Comparison of ENCODE assay signal across 15 cellular contexts in the genomic region with DNA sequence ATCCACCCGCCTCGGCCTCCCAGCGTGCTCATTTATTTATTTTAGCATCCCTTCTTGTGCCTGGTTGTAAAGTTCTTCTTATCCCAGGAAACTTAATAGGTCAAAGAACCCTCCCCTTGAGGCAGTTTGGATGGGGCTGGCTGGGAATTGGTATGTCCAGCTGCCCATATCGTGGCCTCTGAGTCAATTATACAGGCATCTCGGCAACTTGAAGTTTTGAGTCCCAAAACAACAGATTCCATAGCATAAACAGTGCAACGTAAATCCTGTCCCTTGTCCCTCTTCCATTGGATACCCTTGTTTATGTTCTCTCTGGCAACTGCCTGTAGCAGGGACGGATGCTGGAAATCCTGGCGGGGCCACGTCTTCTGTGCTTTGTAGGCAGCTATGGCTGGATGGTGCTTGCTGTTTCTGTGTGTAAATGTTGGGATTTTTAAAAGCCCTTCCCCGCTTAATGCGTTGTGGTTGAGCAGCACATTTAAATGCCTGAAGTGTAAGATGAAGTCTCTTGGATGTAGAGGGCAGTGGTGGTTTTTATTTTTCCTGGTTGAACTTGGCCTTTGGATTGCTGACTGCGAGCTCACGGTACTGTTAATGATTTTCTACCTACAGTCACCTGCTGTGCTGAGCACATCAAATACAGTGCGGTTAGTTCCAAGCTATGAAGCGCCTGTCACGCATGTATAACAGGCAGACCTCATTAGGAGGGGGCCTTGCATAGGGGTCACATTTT.
A peak's percentile ranks its signal among the peaks of the same experiment; 100 is the strongest.
DNase-seq lines count a peak whose midpoint lies in the region; ATAC-seq and TF ChIP-seq lines count a peak whose summit lies in the region.
"Had no signal": no experiment of that assay in that cellular context is flagged by ENCODE, and none has a peak within 500 bp of the region (broad histone marks: within the 10 kb centered on the region; RNA-seq: fewer than 3 reads in every experiment).

No MANE protein-coding gene starts in this region.

- H3K4me3 ChIP-seq in hepatocyte (no peak overlapping the region), mammary epithelial cell (replicated peaks in 1 of 3; ENCODE audit: insufficient read depth in 1 of 3, low read depth in 2 of 3, low read length in 3 of 3) (no peak overlapping the region)
- H3K4me3 ChIP-seq: gastrocnemius medialis, SJCRH30, thyroid gland had no signal

- WGBS in hepatocyte (ENCODE audit: low lambda C conversion rate, missing lambda C conversion rate): 63% methylated on average over 16 of the region's 16 CpGs
- 93% methylated on average over 16 of the region's 16 CpGs for WGBS in mammary epithelial cell (ENCODE audit: low coverage, missing lambda C conversion rate)

- ATAC-seq in GM19467 (IDR thresholded peaks at IDR 0.05; ENCODE audit: unreplicated experiment): no peak
- ATAC-seq: activated CD4-positive, alpha-beta T cell treated with anti-CD3 and anti-CD28 coated beads for 36 hours; gastrocnemius medialis had no signal

- H3K27ac Mint-ChIP-seq in nephron progenitor cell (peak overlapping the region; percentile 55), immature natural killer cell (no peak overlapping the region)
- H3K27ac Mint-ChIP-seq: activated CD4-positive, alpha-beta T cell treated with anti-CD3 and anti-CD28 coated beads for 36 hours; CD14-positive monocyte had no signal

- H3K9ac ChIP-seq in mammary epithelial cell (ENCODE audit: insufficient read depth, low read length): no peak overlapping the region

- H3K9me3 ChIP-seq in hepatocyte (ENCODE audit: low read depth): no peaks in the 10 kb centered on the region
- no peaks in the 10 kb centered on the region for H3K9me3 ChIP-seq in mammary epithelial cell (replicated peaks; ENCODE audit: insufficient read depth, low read length)
- H3K9me3 ChIP-seq: gastrocnemius medialis, SJCRH30, thyroid gland had no signal

- dilution Hi-C loops in mammary epithelial cell (cut with HindIII; ENCODE audit: low sequenced_read_pairs): no loop called here

- TF ChIP-seq CTCF in hepatocyte (IDR thresholded peaks at IDR 0.05; ENCODE audit: poor library complexity) (peak; percentile 20), nephron progenitor cell (IDR thresholded peaks at IDR 0.05) (no peak), mammary epithelial cell (conservative IDR thresholded peaks at IDR 0.05 in 1 of 2, IDR thresholded peaks at IDR 0.05 in 1 of 2; ENCODE audit: extremely low read depth in 1 of 2, insufficient read depth in 1 of 2, low read depth in 1 of 2, low read length in 2 of 2) (no peak)

- CTCF ChIA-PET in mammary epithelial cell (lab: Charles Lee; ENCODE audit: low non-redundant PET): no interaction called here

- H3K36me3 ChIP-seq in hepatocyte (replicated peaks; ENCODE audit: insufficient read depth, low read depth): no peaks in the 10 kb centered on the region
- H3K36me3 ChIP-seq in mammary epithelial cell (ENCODE audit: insufficient read depth, low read length): no peaks in the 10 kb centered on the region
- H3K36me3 ChIP-seq: gastrocnemius medialis, SJCRH30, thyroid gland had no signal

- H3K27ac ChIP-seq in hepatocyte (peak overlapping the region; percentile 95), mammary epithelial cell (ENCODE audit: insufficient read depth, low read depth, low read length) (no peak overlapping the region)
- H3K27ac ChIP-seq: gastrocnemius medialis, SJCRH30, thyroid gland had no signal

- no peak overlapping the region for H3K4me3 Mint-ChIP-seq in nephron progenitor cell
- no peak overlapping the region for H3K4me3 Mint-ChIP-seq in immature natural killer cell
- H3K4me3 Mint-ChIP-seq: activated CD4-positive, alpha-beta T cell treated with anti-CD3 and anti-CD28 coated beads for 36 hours; CD14-positive monocyte had no signal

- BruUV-seq in mammary epithelial cell (replicated peaks; lab: Mats Ljungman, UMichigan): no TSS peak

- peaks cover 7% of the 10 kb centered on the region for H3K36me3 Mint-ChIP-seq in nephron progenitor cell (ENCODE audit: low read depth)
- H3K36me3 Mint-ChIP-seq in immature natural killer cell: no peaks in the 10 kb centered on the region
- H3K36me3 Mint-ChIP-seq: CD14-positive monocyte had no signal

- H3K4me1 ChIP-seq in hepatocyte (ENCODE audit: insufficient read depth) (peaks cover 22% of the 10 kb centered on the region), mammary epithelial cell (ENCODE audit: insufficient read depth, low read length) (no peaks in the 10 kb centered on the region)
- H3K4me1 ChIP-seq: gastrocnemius medialis, SJCRH30 had no signal

- H3K9me2 ChIP-seq in hepatocyte (replicated peaks; ENCODE audit: insufficient read depth): no peaks in the 10 kb centered on the region

- H3K4me1 Mint-ChIP-seq in nephron progenitor cell: peaks cover 7% of the 10 kb centered on the region
- H3K4me1 Mint-ChIP-seq in immature natural killer cell: no peaks in the 10 kb centered on the region
- H3K4me1 Mint-ChIP-seq: activated CD4-positive, alpha-beta T cell treated with anti-CD3 and anti-CD28 coated beads for 36 hours; CD14-positive monocyte had no signal

- intact Hi-C loops in mammary epithelial cell (cut with micrococcal nuclease): no loop called here

- DNase-seq in ACHN (peak; percentile 92), NCI-H187 (lab: John Stamatoyannopoulos, UW) (peak; percentile 38 to 61), hepatocyte (ENCODE audit: low spot score) (peak; percentile 78), nephron progenitor cell (no peak), mammary epithelial cell (no peak), HUDEP-2 (lab: John Stamatoyannopoulos, UW; ENCODE audit: unreplicated experiment in 76 of 76) (no peak), immature natural killer cell (no peak)
- DNase-seq: activated CD4-positive, alpha-beta T cell treated with anti-CD3 and anti-CD28 coated beads for 36 hours; anterior cingulate cortex; gastrocnemius medialis; NCI-H1436; SJCRH30; thyroid gland had no signal

- H3K27me3 Mint-ChIP-seq in nephron progenitor cell (ENCODE audit: low read depth, poor library complexity) (peaks cover 5% of the 10 kb centered on the region), immature natural killer cell (ENCODE audit: low read depth in 3 of 3) (peaks cover 0 to 3% (median 2%) of the 10 kb centered on the region in 3 donors)
- H3K27me3 Mint-ChIP-seq: activated CD4-positive, alpha-beta T cell treated with anti-CD3 and anti-CD28 coated beads for 36 hours had no signal

- no peaks in the 10 kb centered on the region for H3K9me3 Mint-ChIP-seq in nephron progenitor cell
- H3K9me3 Mint-ChIP-seq in immature natural killer cell: no peaks in the 10 kb centered on the region

- H2AFZ ChIP-seq in hepatocyte (no peak overlapping the region), mammary epithelial cell (ENCODE audit: low read depth, low read length) (no peak overlapping the region)

- in situ Hi-C loops in ACHN (cut with HindIII; ENCODE audit: low pct_ligation_motif_present, low pct_unique_long_range_greater_than_20kb, low sequenced_read_pairs): no loop called here
- in situ Hi-C loops in mammary epithelial cell (cut with MboI; ENCODE audit: low sequenced_read_pairs in 2 of 2): loop anchor here in 1 of 2 donors (25.0 kb wide), 1 partner anchor 491 kb away; no protein-coding TSS in a partner anchor

- H3K4me2 ChIP-seq in hepatocyte (peak overlapping the region; percentile 48), mammary epithelial cell (ENCODE audit: insufficient read depth, low read depth, low read length) (no peak overlapping the region)

- H4K20me1 ChIP-seq in hepatocyte (ENCODE audit: insufficient read depth, poor library complexity, severe bottlenecking) (no peaks in the 10 kb centered on the region), mammary epithelial cell (ENCODE audit: insufficient read depth, low read length) (no peaks in the 10 kb centered on the region)

- H3K79me2 ChIP-seq in hepatocyte: peaks cover 89% of the 10 kb centered on the region
- H3K79me2 ChIP-seq in mammary epithelial cell (ENCODE audit: insufficient read depth, low read length): peaks cover 70% of the 10 kb centered on the region

- no peaks in the 10 kb centered on the region for H3K27me3 ChIP-seq in hepatocyte
- H3K27me3 ChIP-seq in mammary epithelial cell (ENCODE audit: insufficient read depth, low read length): no peaks in the 10 kb centered on the region
- H3K27me3 ChIP-seq: gastrocnemius medialis, SJCRH30, thyroid gland had no signal

Comparison
In these comparisons a context has a peak if more than half of its experiments do, and no peak if none do; other contexts are left out.
1. DNase-seq: peak in ACHN (single experiment), NCI-H187 (2 of 2) and hepatocyte (single experiment); none in nephron progenitor cell (single experiment), mammary epithelial cell (single experiment), HUDEP-2 (0 of 76) and immature natural killer cell (0 of 3).